ENCODE assay signal across 1 cellular context in the genomic region with DNA sequence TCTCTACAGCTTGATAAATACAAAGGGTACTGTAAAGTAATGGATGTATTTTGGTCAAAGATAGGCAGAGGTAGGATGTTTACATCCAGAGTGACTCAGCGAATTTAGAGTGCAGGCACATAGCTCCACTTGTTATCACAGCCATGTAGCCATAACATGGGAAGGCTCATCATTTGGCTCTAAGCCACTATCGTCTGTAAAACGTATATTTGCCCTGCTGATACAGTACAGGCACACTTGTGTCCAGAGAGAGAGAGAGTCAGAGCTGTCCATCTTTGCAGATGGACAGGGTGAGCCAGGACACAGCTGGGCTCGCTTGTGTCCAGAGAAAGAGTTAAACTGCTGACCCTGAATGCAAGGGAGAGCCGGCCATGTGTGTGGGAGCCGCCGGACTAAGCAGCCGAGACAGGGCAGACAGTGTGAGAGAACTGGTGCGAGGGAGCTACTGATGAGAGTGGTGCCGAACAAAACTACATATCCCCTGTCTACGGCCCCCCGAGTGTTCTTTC.
TF ChIP-seq lines count a peak whose summit lies in the region.

No MANE protein-coding gene starts in this region.

TF ChIP-seq in K562, 482 proteins besides CTCF, POLR2A, EP300 and RAD21 (continued from another document):
- TF ChIP-seq, protein P1, sequence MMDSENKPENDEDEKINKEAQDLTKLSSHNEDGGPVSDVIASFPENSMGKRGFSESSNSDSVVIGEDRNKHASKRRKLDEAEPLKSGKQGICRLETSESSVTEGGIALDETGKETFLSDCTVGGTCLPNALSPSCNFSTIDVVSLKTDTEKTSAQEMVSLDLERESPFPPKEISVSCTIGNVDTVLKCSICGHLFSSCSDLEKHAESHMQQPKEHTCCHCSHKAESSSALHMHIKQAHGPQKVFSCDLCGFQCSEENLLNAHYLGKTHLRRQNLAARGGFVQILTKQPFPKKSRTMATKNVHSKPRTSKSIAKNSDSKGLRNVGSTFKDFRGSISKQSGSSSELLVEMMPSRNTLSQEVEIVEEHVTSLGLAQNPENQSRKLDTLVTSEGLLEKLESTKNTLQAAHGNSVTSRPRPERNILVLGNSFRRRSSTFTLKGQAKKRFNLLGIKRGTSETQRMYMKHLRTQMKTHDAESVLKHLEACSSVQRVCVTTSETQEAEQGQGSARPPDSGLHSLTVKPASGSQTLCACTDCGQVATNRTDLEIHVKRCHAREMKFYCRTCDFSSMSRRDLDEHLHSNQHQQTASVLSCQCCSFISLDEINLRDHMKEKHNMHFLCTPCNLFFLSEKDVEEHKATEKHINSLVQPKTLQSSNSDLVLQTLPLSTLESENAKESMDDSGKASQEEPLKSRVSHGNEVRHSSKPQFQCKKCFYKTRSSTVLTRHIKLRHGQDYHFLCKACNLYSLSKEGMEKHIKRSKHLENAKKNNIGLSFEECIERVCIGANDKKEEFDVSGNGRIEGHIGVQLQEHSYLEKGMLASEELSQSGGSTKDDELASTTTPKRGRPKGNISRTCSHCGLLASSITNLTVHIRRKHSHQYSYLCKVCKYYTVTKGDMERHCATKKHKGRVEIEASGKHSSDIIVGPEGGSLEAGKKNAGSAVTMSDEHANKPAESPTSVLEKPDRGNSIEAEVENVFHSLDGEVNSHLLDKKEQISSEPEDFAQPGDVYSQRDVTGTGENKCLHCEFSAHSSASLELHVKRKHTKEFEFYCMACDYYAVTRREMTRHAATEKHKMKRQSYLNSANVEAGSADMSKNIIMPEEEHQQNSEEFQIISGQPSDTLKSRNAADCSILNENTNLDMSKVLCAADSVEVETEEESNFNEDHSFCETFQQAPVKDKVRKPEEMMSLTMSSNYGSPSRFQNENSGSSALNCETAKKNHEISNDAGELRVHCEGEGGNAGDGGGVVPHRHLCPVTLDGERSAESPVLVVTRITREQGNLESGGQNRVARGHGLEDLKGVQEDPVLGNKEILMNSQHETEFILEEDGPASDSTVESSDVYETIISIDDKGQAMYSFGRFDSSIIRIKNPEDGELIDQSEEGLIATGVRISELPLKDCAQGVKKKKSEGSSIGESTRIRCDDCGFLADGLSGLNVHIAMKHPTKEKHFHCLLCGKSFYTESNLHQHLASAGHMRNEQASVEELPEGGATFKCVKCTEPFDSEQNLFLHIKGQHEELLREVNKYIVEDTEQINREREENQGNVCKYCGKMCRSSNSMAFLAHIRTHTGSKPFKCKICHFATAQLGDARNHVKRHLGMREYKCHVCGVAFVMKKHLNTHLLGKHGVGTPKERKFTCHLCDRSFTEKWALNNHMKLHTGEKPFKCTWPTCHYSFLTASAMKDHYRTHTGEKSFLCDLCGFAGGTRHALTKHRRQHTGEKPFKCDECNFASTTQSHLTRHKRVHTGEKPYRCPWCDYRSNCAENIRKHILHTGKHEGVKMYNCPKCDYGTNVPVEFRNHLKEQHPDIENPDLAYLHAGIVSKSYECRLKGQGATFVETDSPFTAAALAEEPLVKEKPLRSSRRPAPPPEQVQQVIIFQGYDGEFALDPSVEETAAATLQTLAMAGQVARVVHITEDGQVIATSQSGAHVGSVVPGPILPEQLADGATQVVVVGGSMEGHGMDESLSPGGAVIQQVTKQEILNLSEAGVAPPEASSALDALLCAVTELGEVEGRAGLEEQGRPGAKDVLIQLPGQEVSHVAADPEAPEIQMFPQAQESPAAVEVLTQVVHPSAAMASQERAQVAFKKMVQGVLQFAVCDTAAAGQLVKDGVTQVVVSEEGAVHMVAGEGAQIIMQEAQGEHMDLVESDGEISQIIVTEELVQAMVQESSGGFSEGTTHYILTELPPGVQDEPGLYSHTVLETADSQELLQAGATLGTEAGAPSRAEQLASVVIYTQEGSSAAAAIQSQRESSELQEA (IDR thresholded peaks at IDR 0.05; ENCODE audit: low read depth) = no peak
- TF ChIP-seq POLR2B (IDR thresholded peaks at IDR 0.05; ENCODE audit: low read depth, partially characterized antibody) = no peak
- TF ChIP-seq ZNF766 (CRISPR knock-in tag; conservative IDR thresholded peaks at IDR 0.05) = 0 out of 2 replicates have a peak, but pooled peaks have one; percentile 31
- TF ChIP-seq, protein P2, sequence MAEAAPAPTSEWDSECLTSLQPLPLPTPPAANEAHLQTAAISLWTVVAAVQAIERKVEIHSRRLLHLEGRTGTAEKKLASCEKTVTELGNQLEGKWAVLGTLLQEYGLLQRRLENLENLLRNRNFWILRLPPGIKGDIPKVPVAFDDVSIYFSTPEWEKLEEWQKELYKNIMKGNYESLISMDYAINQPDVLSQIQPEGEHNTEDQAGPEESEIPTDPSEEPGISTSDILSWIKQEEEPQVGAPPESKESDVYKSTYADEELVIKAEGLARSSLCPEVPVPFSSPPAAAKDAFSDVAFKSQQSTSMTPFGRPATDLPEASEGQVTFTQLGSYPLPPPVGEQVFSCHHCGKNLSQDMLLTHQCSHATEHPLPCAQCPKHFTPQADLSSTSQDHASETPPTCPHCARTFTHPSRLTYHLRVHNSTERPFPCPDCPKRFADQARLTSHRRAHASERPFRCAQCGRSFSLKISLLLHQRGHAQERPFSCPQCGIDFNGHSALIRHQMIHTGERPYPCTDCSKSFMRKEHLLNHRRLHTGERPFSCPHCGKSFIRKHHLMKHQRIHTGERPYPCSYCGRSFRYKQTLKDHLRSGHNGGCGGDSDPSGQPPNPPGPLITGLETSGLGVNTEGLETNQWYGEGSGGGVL (CRISPR knock-in tag; IDR thresholded peaks at IDR 0.05) = no peak
- TF ChIP-seq, protein P3, sequence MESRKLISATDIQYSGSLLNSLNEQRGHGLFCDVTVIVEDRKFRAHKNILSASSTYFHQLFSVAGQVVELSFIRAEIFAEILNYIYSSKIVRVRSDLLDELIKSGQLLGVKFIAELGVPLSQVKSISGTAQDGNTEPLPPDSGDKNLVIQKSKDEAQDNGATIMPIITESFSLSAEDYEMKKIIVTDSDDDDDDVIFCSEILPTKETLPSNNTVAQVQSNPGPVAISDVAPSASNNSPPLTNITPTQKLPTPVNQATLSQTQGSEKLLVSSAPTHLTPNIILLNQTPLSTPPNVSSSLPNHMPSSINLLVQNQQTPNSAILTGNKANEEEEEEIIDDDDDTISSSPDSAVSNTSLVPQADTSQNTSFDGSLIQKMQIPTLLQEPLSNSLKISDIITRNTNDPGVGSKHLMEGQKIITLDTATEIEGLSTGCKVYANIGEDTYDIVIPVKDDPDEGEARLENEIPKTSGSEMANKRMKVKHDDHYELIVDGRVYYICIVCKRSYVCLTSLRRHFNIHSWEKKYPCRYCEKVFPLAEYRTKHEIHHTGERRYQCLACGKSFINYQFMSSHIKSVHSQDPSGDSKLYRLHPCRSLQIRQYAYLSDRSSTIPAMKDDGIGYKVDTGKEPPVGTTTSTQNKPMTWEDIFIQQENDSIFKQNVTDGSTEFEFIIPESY (CRISPR knock-in tag; IDR thresholded peaks at IDR 0.05) = no peak
- TF ChIP-seq HNRNPK (IDR thresholded peaks at IDR 0.05; ENCODE audit: low read depth, low read length, poor library complexity, severe bottlenecking) = no peak
- TF ChIP-seq ZNF408 (CRISPR knock-in tag; IDR thresholded peaks at IDR 0.05; ENCODE audit: low read depth) = no peak
- TF ChIP-seq EZH2 (IDR thresholded peaks at IDR 0.05; ENCODE audit: borderline replicate concordance, low read depth, low read length) = no peak
- no peak for TF ChIP-seq ZNF146 (CRISPR knock-in tag; IDR thresholded peaks at IDR 0.05; ENCODE audit: unreplicated experiment)
